Comparison of ENCODE assay signal across 8 cellular contexts in the genomic region with DNA sequence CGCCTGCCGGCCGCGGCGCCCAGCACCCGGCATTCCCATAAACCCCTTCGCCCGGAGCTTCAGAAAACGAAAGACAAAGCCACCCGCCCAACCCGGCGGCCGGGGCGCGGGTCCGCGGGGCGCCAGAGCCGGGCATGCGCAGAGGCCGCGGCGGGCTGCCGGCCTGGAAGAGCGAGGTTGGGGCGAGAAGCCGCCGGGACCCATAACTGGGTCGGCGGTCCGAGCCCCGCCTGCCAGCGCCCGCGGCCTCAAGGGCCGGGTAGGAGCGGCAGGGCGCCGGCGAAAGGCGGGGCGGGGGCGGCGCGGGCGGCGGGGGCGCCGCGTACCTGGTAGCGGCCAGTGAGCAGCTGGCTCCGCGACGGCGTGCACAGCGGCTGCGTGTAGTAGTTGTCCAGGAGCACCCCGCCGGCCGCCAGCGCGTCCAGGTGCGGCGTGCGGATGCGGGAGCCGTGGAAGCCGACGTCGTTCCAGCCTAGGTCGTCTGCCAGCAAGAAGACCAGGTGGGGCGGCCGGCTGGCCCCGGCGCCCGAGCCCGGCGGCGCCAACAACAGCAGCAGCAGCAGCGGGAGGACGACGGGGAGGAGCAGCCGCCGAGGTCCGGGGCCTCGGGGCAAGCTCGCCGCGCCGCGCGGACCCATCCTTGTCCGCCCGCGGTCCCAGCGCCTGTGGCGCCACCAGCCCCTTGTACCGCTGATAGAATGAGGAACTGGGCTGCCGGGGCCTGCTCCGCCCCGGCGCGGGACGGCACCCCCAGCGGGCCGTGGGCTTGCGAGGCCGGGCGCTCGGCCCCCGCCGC. TPM values are rescaled to one million over a fixed set of nuclear protein-coding genes. Genes with fewer than 3 reads are reported as not detected.
DNase-seq lines count a peak whose midpoint lies in the region; ATAC-seq and TF ChIP-seq lines count a peak whose summit lies in the region.

A gene (minus strand): TSS at position 700 of the 796 bp plus-strand sequence. CDS start 62 bp downstream, at position 638.

- H3K79me2 ChIP-seq in SU-DHL-6 (ENCODE audit: insufficient read depth, low read length) (no peaks in the 10 kb centered on the region), parathyroid adenoma (peaks cover 2% of the 10 kb centered on the region)

- H3K4me2 ChIP-seq in SU-DHL-6 (ENCODE audit: low read depth, low read length, poor library complexity, severe bottlenecking): peak within 1 kb of the TSS; percentile 84
- peak within 1 kb of the TSS; percentile 80 for H3K4me2 ChIP-seq in parathyroid adenoma (ENCODE audit: low read length)

- H3K27me3 ChIP-seq in SU-DHL-6 (ENCODE audit: low read length) (no peaks in the 10 kb centered on the region), parathyroid adenoma (ENCODE audit: control insufficient read depth, insufficient read depth, low read length) (no peaks in the 10 kb centered on the region), tibial nerve (no peaks in the 10 kb centered on the region)

- DNase-seq in GM12864 (ENCODE audit: low read depth) (no peak), NCI-H1105 (lab: John Stamatoyannopoulos, UW) (peak; percentile 41), Right ventricle myocardium inferior (ENCODE audit: missing footprints) (peak; percentile 92), tibial nerve (ENCODE audit: low spot score in 2 of 2) (peak; percentile 55 to 76)
- DNase-seq in activated naive CD8-positive, alpha-beta T cell treated with anti-CD3 and anti-CD28 coated beads, Interleukin-2, amount 10 ng/mL, durations not matched to agents 7 days and 5 days: peak; percentile 82

- peak in 1 of 2 donors; percentile 9 for TF ChIP-seq EP300 in tibial nerve (IDR thresholded peaks at IDR 0.05)

- peak; percentile 50 for ATAC-seq in HG02623 (IDR thresholded peaks at IDR 0.05; ENCODE audit: unreplicated experiment)
- ATAC-seq in activated naive CD8-positive, alpha-beta T cell treated with anti-CD3 and anti-CD28 coated beads, Interleukin-2, amount 10 ng/mL, durations not matched to agents 7 days and 5 days (ENCODE audit: low read depth): peak; percentile 71
- ATAC-seq in Right ventricle myocardium inferior: peak; percentile 88

- H3K27ac Mint-ChIP-seq in activated naive CD8-positive, alpha-beta T cell treated with anti-CD3 and anti-CD28 coated beads, Interleukin-2, amount 10 ng/mL, durations not matched to agents 7 days and 5 days: peak within 1 kb of the TSS; percentile 90

- H3K4me3 Mint-ChIP-seq in activated naive CD8-positive, alpha-beta T cell treated with anti-CD3 and anti-CD28 coated beads, Interleukin-2, amount 10 ng/mL, durations not matched to agents 7 days and 5 days: peak within 1 kb of the TSS; percentile 89

- H3K9me3 ChIP-seq in SU-DHL-6 (ENCODE audit: insufficient read depth, low read length): no peaks in the 10 kb centered on the region
- H3K9me3 ChIP-seq in parathyroid adenoma (ENCODE audit: control insufficient read depth, low read length): no peaks in the 10 kb centered on the region
- H3K9me3 ChIP-seq in tibial nerve: no peaks in the 10 kb centered on the region

- peak within 1 kb of the TSS; percentile 81 for H2AFZ ChIP-seq in SU-DHL-6 (ENCODE audit: low read depth, low read length, severe bottlenecking)
- H2AFZ ChIP-seq in parathyroid adenoma: peak within 1 kb of the TSS; percentile 97

- peaks cover 8% of the 10 kb centered on the region for H3K4me1 ChIP-seq in parathyroid adenoma
- H3K4me1 ChIP-seq in tibial nerve: peaks cover 0 to 25% (median 5%) of the 10 kb centered on the region in 4 donors

- 0% methylated on average over 22 to 39 of the region's 112 CpGs for WGBS in tibial nerve, 2 donors

- H3K36me3 ChIP-seq in SU-DHL-6 (ENCODE audit: low read length) (no peaks in the 10 kb centered on the region), parathyroid adenoma (ENCODE audit: control insufficient read depth, insufficient read depth, low read length) (no peaks in the 10 kb centered on the region), tibial nerve (no peaks in the 10 kb centered on the region)

- POLR2A ChIA-PET in activated naive CD8-positive, alpha-beta T cell treated with anti-CD3 and anti-CD28 coated beads, Interleukin-2, amount 10 ng/mL, durations not matched to agents 7 days and 5 days (lab: Charles Lee): interaction anchor here (0.5 to 3.0 kb wide), 9 partner anchors 10 to 1668 kb away, joined by 3 to 14 read pairs (median 3); no protein-coding TSS in a partner anchor

- intact Hi-C loops in Right ventricle myocardium inferior (cut with DNase I): loop anchor here (2.0 kb wide), 1 partner anchor 78 kb away; no protein-coding TSS in a partner anchor

- no peak for TF ChIP-seq CTCF in GM12864 (IDR thresholded peaks at IDR 0.05; ENCODE audit: low read depth, low read length, missing control alignments)
- TF ChIP-seq CTCF in SU-DHL-6 (IDR thresholded peaks at IDR 0.05; ENCODE audit: insufficient read depth, low read length, poor library complexity, severe bottlenecking): no peak
- TF ChIP-seq CTCF in parathyroid adenoma (IDR thresholded peaks at IDR 0.05): no peak
- peak; percentile 22 to 70 (median 57) for TF ChIP-seq CTCF in tibial nerve (IDR thresholded peaks at IDR 0.05)

- H4K20me1 ChIP-seq in SU-DHL-6 (ENCODE audit: low read depth, low read length): no peaks in the 10 kb centered on the region

- H3K27ac ChIP-seq in SU-DHL-6 (ENCODE audit: low read depth, low read length) (peak within 1 kb of the TSS; percentile 84), parathyroid adenoma (peak within 1 kb of the TSS; percentile 87), tibial nerve (peak within 1 kb of the TSS; percentile 84 to 98 (median 96))

- H3K9me2 ChIP-seq in SU-DHL-6 (replicated peaks; ENCODE audit: insufficient read depth, low read length): no peaks in the 10 kb centered on the region

- peak within 1 kb of the TSS; percentile 93 for H3K4me3 ChIP-seq in GM12864 (ENCODE audit: low read depth, low read length)
- H3K4me3 ChIP-seq in SU-DHL-6 (ENCODE audit: insufficient read depth, low read length, poor library complexity, severe bottlenecking): peak within 1 kb of the TSS; percentile 56
- peak within 1 kb of the TSS; percentile 68 for H3K4me3 ChIP-seq in parathyroid adenoma (ENCODE audit: low read depth, low read length)
- peak within 1 kb of the TSS; percentile 68 to 93 (median 82) for H3K4me3 ChIP-seq in tibial nerve

- peaks cover 4% of the 10 kb centered on the region for H3K27me3 Mint-ChIP-seq in activated naive CD8-positive, alpha-beta T cell treated with anti-CD3 and anti-CD28 coated beads, Interleukin-2, amount 10 ng/mL, durations not matched to agents 7 days and 5 days

- H3K9ac ChIP-seq in SU-DHL-6 (ENCODE audit: low read length) (peak within 1 kb of the TSS; percentile 79), parathyroid adenoma (peak within 1 kb of the TSS; percentile 84)

- H3K4me1 Mint-ChIP-seq in activated naive CD8-positive, alpha-beta T cell treated with anti-CD3 and anti-CD28 coated beads, Interleukin-2, amount 10 ng/mL, durations not matched to agents 7 days and 5 days: peaks cover 29% of the 10 kb centered on the region

- no peaks in the 10 kb centered on the region for H3K36me3 Mint-ChIP-seq in activated naive CD8-positive, alpha-beta T cell treated with anti-CD3 and anti-CD28 coated beads, Interleukin-2, amount 10 ng/mL, durations not matched to agents 7 days and 5 days

- peaks cover 23% of the 10 kb centered on the region for H3F3A ChIP-seq in SU-DHL-6 (ENCODE audit: insufficient read depth)

- H3K9me3 Mint-ChIP-seq in activated naive CD8-positive, alpha-beta T cell treated with anti-CD3 and anti-CD28 coated beads, Interleukin-2, amount 10 ng/mL, durations not matched to agents 7 days and 5 days: no peaks in the 10 kb centered on the region

- TF ChIP-seq POLR2A in tibial nerve (IDR thresholded peaks at IDR 0.05): peak; percentile 49 to 60

RNA-seq across cellular contexts. Expression of the gene that starts here (rescaled TPM):
- total RNA-seq in activated naive CD8-positive, alpha-beta T cell treated with anti-CD3 and anti-CD28 coated beads, Interleukin-2, amount 10 ng/mL, durations not matched to agents 7 days and 5 days: 1 to 10 TPM; 6.3 to 7.4 TPM
- total RNA-seq in Right ventricle myocardium inferior (11.9 TPM), tibial nerve (10 to 100 TPM in 3 of 4 donors, 1 to 10 TPM in 1; 8.3 to 19.8 (median 15.5) TPM)

Comparison
In these comparisons a context has a peak if more than half of its experiments do, and no peak if none do; other contexts are left out.
1. CTCF ChIP-seq: peak in tibial nerve (5 of 5); none in GM12864 (single experiment), SU-DHL-6 (single experiment) and parathyroid adenoma (single experiment).
2. Peak in every context shown above with its lines, with median percentiles within 50 percentile points of each other: H3K4me3 ChIP-seq, ATAC-seq and H3K27ac ChIP-seq.